ENCODE assay signal across 9 cellular contexts in genomic region chr19:10517760-10518443, GRCh38. TPM values are rescaled to one million over a fixed set of nuclear protein-coding genes. Genes with fewer than 3 reads are reported as not detected.
DNase-seq lines count a peak whose midpoint lies in the region; ATAC-seq and TF ChIP-seq lines count a peak whose summit lies in the region.
"Had no signal": no experiment of that assay in that cellular context is flagged by ENCODE, and none has a peak within 500 bp of the region (broad histone marks: within the 10 kb centered on the region; RNA-seq: fewer than 3 reads in every experiment).

No MANE protein-coding gene starts in this region.

- no peak overlapping the region for H3K4me3 ChIP-seq in CD4-positive, CD25-positive, alpha-beta regulatory T cell (ENCODE audit: low read depth, low read length)
- H3K4me3 ChIP-seq in HUES48 (ENCODE audit: low read depth, low read length) (peak overlapping the region; percentile 78), foreskin fibroblast (ENCODE audit: low read depth in 1 of 2, low read length in 2 of 2) (peak overlapping the region; percentile 38 to 43)

- H3K36me3 ChIP-seq in CD4-positive, CD25-positive, alpha-beta regulatory T cell (ENCODE audit: control insufficient read depth, insufficient read depth, low read length): no peaks in the 10 kb centered on the region
- no peaks in the 10 kb centered on the region for H3K36me3 ChIP-seq in HUES48 (ENCODE audit: control insufficient read depth, insufficient read depth, low read length)

- DNase-seq in CD4-positive, CD25-positive, alpha-beta regulatory T cell: no peak
- DNase-seq in WTC11 (ENCODE audit: low spot score) (peak; percentile 65), foreskin fibroblast (peak in 1 of 2 donors; percentile 45), posterior cingulate gyrus (peak in 7 of 10 donors; percentile 31 to 94 (median 54))
- no peak for DNase-seq in central memory CD4-positive, alpha-beta T cell

- peaks cover 3% of the 10 kb centered on the region for H3K36me3 Mint-ChIP-seq in CD4-positive, CD25-positive, alpha-beta regulatory T cell
- H3K36me3 Mint-ChIP-seq in WTC11: peaks cover 8% of the 10 kb centered on the region; the same call in 1 of the 2 replicates

- H3K9me3 ChIP-seq in CD4-positive, CD25-positive, alpha-beta regulatory T cell (ENCODE audit: control insufficient read depth in 2 of 2, low read length in 2 of 2): no peaks in the 10 kb centered on the region
- no peaks in the 10 kb centered on the region for H3K9me3 ChIP-seq in HUES48 (ENCODE audit: control insufficient read depth, insufficient read depth, low read length)

- peaks cover 28% of the 10 kb centered on the region for H3K4me1 ChIP-seq in CD4-positive, CD25-positive, alpha-beta regulatory T cell (ENCODE audit: control insufficient read depth, insufficient read depth, low read length, poor library complexity, severe bottlenecking)
- H3K4me1 ChIP-seq in HUES48 (ENCODE audit: control insufficient read depth, insufficient read depth, low read length): peaks cover 9% of the 10 kb centered on the region; the same call in 1 of the 2 replicates

- POLR2A ChIA-PET in WTC11 (lab: Charles Lee): interaction anchor here (0.8 kb wide), 1 partner anchor 178 kb away, joined by 3 read pairs; no protein-coding TSS in a partner anchor

- ATAC-seq in CD4-positive, CD25-positive, alpha-beta regulatory T cell (ENCODE audit: low read depth in 2 of 2): peak; percentile 17 to 31
- ATAC-seq in WTC11 (peak; percentile 38), GM21390 (IDR thresholded peaks at IDR 0.05; ENCODE audit: unreplicated experiment) (no peak), GM19452 (IDR thresholded peaks at IDR 0.05; ENCODE audit: unreplicated experiment) (no peak)

- H3K4me3 Mint-ChIP-seq in CD4-positive, CD25-positive, alpha-beta regulatory T cell: peak overlapping the region; percentile 44 to 79 (median 54)
- peak overlapping the region; percentile 80 for H3K4me3 Mint-ChIP-seq in WTC11

- CTCF ChIA-PET in WTC11 (lab: Charles Lee): interaction anchor here (0.6 to 4.4 kb wide), 14 partner anchors 10 to 185 kb away, joined by 3 to 19 read pairs (median 5); partner anchors contain the start of genes ATG4D and QTRT1

- no peak overlapping the region for H3K27ac ChIP-seq in CD4-positive, CD25-positive, alpha-beta regulatory T cell (ENCODE audit: insufficient read depth, low read length, poor library complexity, severe bottlenecking)
- no peak overlapping the region for H3K27ac ChIP-seq in HUES48 (ENCODE audit: low read depth, low read length)
- H3K27ac ChIP-seq: KMS-11 had no signal

- peaks cover 23% of the 10 kb centered on the region for H3K27me3 ChIP-seq in CD4-positive, CD25-positive, alpha-beta regulatory T cell (ENCODE audit: control insufficient read depth, insufficient read depth, low read length)
- peaks cover 66% of the 10 kb centered on the region for H3K27me3 ChIP-seq in HUES48 (ENCODE audit: control insufficient read depth, insufficient read depth, low read length)

- H3K9me3 Mint-ChIP-seq in CD4-positive, CD25-positive, alpha-beta regulatory T cell: peaks cover 0 to 2% (median 0%) of the 10 kb centered on the region in 7 donors
- no peaks in the 10 kb centered on the region for H3K9me3 Mint-ChIP-seq in WTC11

- no peak overlapping the region for H3K27ac Mint-ChIP-seq in CD4-positive, CD25-positive, alpha-beta regulatory T cell
- no peak overlapping the region for H3K27ac Mint-ChIP-seq in WTC11

- H3K27me3 Mint-ChIP-seq in CD4-positive, CD25-positive, alpha-beta regulatory T cell: peaks cover 62% of the 10 kb centered on the region
- peaks cover 69% of the 10 kb centered on the region for H3K27me3 Mint-ChIP-seq in WTC11 (ENCODE audit: low read depth)

- H3K4me1 Mint-ChIP-seq in CD4-positive, CD25-positive, alpha-beta regulatory T cell: peaks cover 3 to 30% (median 13%) of the 10 kb centered on the region in 4 donors
- peaks cover 35% of the 10 kb centered on the region for H3K4me1 Mint-ChIP-seq in WTC11

- intact Hi-C loops in posterior cingulate gyrus (cut with DNase I): no loop called here

- no peak overlapping the region for H3K9ac ChIP-seq in HUES48 (ENCODE audit: low read depth, low read length)
- H3K9ac ChIP-seq: KMS-11 had no signal

- TF ChIP-seq CTCF in WTC11 (IDR thresholded peaks at IDR 0.05) (no peak), foreskin fibroblast (IDR thresholded peaks at IDR 0.05; ENCODE audit: low read depth, low read length) (no peak)

TF ChIP-seq in WTC11, 78 proteins besides CTCF, POLR2A, EP300 and RAD21:
- TF ChIP-seq FOXP4 (CRISPR knock-in tag; IDR thresholded peaks at IDR 0.05) (0 out of 2 replicates have a peak, but pooled peaks have one; percentile 27), NFYB (CRISPR knock-in tag; conservative IDR thresholded peaks at IDR 0.05; ENCODE audit: low read depth) (0 out of 2 replicates have a peak, but pooled peaks have one; percentile 8), GRHL2 (CRISPR knock-in tag; IDR thresholded peaks at IDR 0.05; ENCODE audit: insufficient replicate concordance, severe bottlenecking) (no peak), KAT7 (CRISPR knock-in tag; IDR thresholded peaks at IDR 0.05; ENCODE audit: borderline replicate concordance) (0 out of 2 replicates have a peak, but pooled peaks have one; percentile 3), RELA (CRISPR knock-in tag; IDR thresholded peaks at IDR 0.05; ENCODE audit: borderline replicate concordance) (no peak), FOXK1 (CRISPR knock-in tag; IDR thresholded peaks at IDR 0.05) (0 out of 2 replicates have a peak, but pooled peaks have one; percentile 28), ZNF263 (CRISPR knock-in tag; IDR thresholded peaks at IDR 0.05; ENCODE audit: low read depth) (no peak)
- TF ChIP-seq, protein P1, sequence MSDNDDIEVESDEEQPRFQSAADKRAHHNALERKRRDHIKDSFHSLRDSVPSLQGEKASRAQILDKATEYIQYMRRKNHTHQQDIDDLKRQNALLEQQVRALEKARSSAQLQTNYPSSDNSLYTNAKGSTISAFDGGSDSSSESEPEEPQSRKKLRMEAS (CRISPR knock-in tag; IDR thresholded peaks at IDR 0.05): 0 out of 2 replicates have a peak, but pooled peaks have one; percentile 4
- TF ChIP-seq, protein P2, sequence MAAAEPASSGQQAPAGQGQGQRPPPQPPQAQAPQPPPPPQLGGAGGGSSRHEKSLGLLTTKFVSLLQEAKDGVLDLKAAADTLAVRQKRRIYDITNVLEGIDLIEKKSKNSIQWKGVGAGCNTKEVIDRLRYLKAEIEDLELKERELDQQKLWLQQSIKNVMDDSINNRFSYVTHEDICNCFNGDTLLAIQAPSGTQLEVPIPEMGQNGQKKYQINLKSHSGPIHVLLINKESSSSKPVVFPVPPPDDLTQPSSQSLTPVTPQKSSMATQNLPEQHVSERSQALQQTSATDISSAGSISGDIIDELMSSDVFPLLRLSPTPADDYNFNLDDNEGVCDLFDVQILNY (CRISPR knock-in tag; IDR thresholded peaks at IDR 0.05): peak; percentile 57; the same call in 1 of the 2 replicates
- TF ChIP-seq, protein P3, sequence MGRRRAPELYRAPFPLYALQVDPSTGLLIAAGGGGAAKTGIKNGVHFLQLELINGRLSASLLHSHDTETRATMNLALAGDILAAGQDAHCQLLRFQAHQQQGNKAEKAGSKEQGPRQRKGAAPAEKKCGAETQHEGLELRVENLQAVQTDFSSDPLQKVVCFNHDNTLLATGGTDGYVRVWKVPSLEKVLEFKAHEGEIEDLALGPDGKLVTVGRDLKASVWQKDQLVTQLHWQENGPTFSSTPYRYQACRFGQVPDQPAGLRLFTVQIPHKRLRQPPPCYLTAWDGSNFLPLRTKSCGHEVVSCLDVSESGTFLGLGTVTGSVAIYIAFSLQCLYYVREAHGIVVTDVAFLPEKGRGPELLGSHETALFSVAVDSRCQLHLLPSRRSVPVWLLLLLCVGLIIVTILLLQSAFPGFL (CRISPR knock-in tag; IDR thresholded peaks at IDR 0.05; ENCODE audit: borderline replicate concordance): no peak

RNA-seq across cellular contexts. Expression of gene S1PR5, which starts 0.7 kb away (rescaled TPM):
- total RNA-seq in CD4-positive, CD25-positive, alpha-beta regulatory T cell: not detected
- polyA plus RNA-seq in CD4-positive, CD25-positive, alpha-beta regulatory T cell: under 1 TPM in 3 of 4 donors, not detected in 1; 0.17 to 0.31 (median 0.30) TPM
- total RNA-seq in WTC11 (2021): 3.8 to 5.4 TPM (median 4.1 TPM) in 3 replicates

RNA-seq across cellular contexts. Expression of gene KEAP1, which starts 14.7 kb away (rescaled TPM):
- 26.2 TPM for total RNA-seq in CD4-positive, CD25-positive, alpha-beta regulatory T cell
- polyA plus RNA-seq in CD4-positive, CD25-positive, alpha-beta regulatory T cell: 10 to 100 TPM; 45.0 to 75.1 (median 56.3) TPM
- 65.1 to 74.9 TPM (median 68.7 TPM) in 3 replicates for total RNA-seq in WTC11 (2021)

RNA-seq across cellular contexts. Expression of gene ATG4D, which starts 25.8 kb away (rescaled TPM):
- total RNA-seq in CD4-positive, CD25-positive, alpha-beta regulatory T cell: 62.4 TPM
- polyA plus RNA-seq in CD4-positive, CD25-positive, alpha-beta regulatory T cell: 10 to 100 TPM; 14.0 to 17.0 (median 14.7) TPM
- total RNA-seq in WTC11 (2021): 50.3 to 59.4 TPM (median 53.8 TPM) in 3 replicates

RNA-seq across cellular contexts. Expression of gene KRI1, which starts 47.9 kb away (rescaled TPM):
- 34.6 TPM for total RNA-seq in CD4-positive, CD25-positive, alpha-beta regulatory T cell
- polyA plus RNA-seq in CD4-positive, CD25-positive, alpha-beta regulatory T cell: 10 to 100 TPM in 3 of 4 donors, 1 to 10 TPM in 1; 8.6 to 13.8 (median 12.0) TPM
- total RNA-seq in WTC11 (2021): 43.6 to 50.9 TPM (median 49.3 TPM) in 3 replicates

RNA-seq across cellular contexts. Expression of gene CDKN2D, which starts 50.9 kb away (rescaled TPM):
- 57.0 TPM for total RNA-seq in CD4-positive, CD25-positive, alpha-beta regulatory T cell
- 100 to 1,000 TPM in 3 of 4 donors, 10 to 100 TPM in 1; 92.6 to 125 (median 113) TPM for polyA plus RNA-seq in CD4-positive, CD25-positive, alpha-beta regulatory T cell
- 2.1 to 3.3 TPM (median 2.5 TPM) in 3 replicates for total RNA-seq in WTC11 (2021)

Comparison
In these comparisons a context has a peak if more than half of its experiments do, and no peak if none do; other contexts are left out.
1. ATAC-seq: peak in CD4-positive, CD25-positive, alpha-beta regulatory T cell (2 of 2) and WTC11 (single experiment); none in GM21390 (single experiment) and GM19452 (single experiment).
2. DNase-seq: peak in WTC11 (single experiment) and posterior cingulate gyrus (7 of 10); none in CD4-positive, CD25-positive, alpha-beta regulatory T cell (0 of 3) and central memory CD4-positive, alpha-beta T cell (single experiment).